Comparison of ENCODE assay signal across 11 cellular contexts in genomic region chr11:326592-326841, GRCh38. TPM values are rescaled to one million over a fixed set of nuclear protein-coding genes. Genes with fewer than 3 reads are reported as not detected.
DNase-seq lines count a peak whose midpoint lies in the region; ATAC-seq and TF ChIP-seq lines count a peak whose summit lies in the region.
"Had no signal": no experiment of that assay in that cellular context is flagged by ENCODE, and none has a peak within 500 bp of the region (broad histone marks: within the 10 kb centered on the region; RNA-seq: fewer than 3 reads in every experiment).

No MANE protein-coding gene starts in this region.

- H3K4me1 Mint-ChIP-seq in activated CD4-positive, alpha-beta T cell treated with anti-CD3 and anti-CD28 coated beads for 36 hours, result peaks cover 62% of the 10 kb centered on the region

- no peak for ATAC-seq in activated CD4-positive, alpha-beta T cell treated with anti-CD3 and anti-CD28 coated beads for 36 hours
- ATAC-seq in activated naive CD4-positive, alpha-beta T cell treated with anti-CD3 and anti-CD28 coated beads, Interleukin-2, amount 50 U/mL, for 72 hours, result peak in 1 of 2 donors; percentile 0
- no peak for ATAC-seq in lung (ENCODE audit: insufficient read depth, low FRiP score)

- no peaks in the 10 kb centered on the region for H3K36me3 Mint-ChIP-seq in activated CD4-positive, alpha-beta T cell treated with anti-CD3 and anti-CD28 coated beads for 36 hours (ENCODE audit: low read depth)
- no peaks in the 10 kb centered on the region for H3K36me3 Mint-ChIP-seq in activated naive CD4-positive, alpha-beta T cell treated with anti-CD3 and anti-CD28 coated beads, Interleukin-2, amount 50 U/mL, for 72 hours
- H3K36me3 Mint-ChIP-seq: brain had no signal

- 24 to 48% methylated on average over 6 of the region's 6 CpGs for WGBS in lung, 2 donors
- 45 to 49% methylated on average over 2 to 6 of the region's 6 CpGs for WGBS in testis, 2 donors

- POLR2A ChIA-PET in activated CD4-positive, alpha-beta T cell treated with anti-CD3 and anti-CD28 coated beads for 36 hours (lab: Charles Lee), result no interaction called here

- no peaks in the 10 kb centered on the region for H3K27me3 Mint-ChIP-seq in activated CD4-positive, alpha-beta T cell treated with anti-CD3 and anti-CD28 coated beads for 36 hours

- H3K27ac ChIP-seq in lung (ENCODE audit: low read depth in 1 of 2, low read length in 1 of 2), result peak overlapping the region; percentile 83 to 91
- H3K27ac ChIP-seq in testis, result peak overlapping the region; percentile 91 to 94

- peak overlapping the region; percentile 36 for H3K4me3 Mint-ChIP-seq in activated CD4-positive, alpha-beta T cell treated with anti-CD3 and anti-CD28 coated beads for 36 hours
- H3K4me3 Mint-ChIP-seq: brain had no signal

- TF ChIP-seq CTCF in lung (IDR thresholded peaks at IDR 0.05; ENCODE audit: control extremely low read depth, extremely low read depth), result no peak
- TF ChIP-seq CTCF in testis (IDR thresholded peaks at IDR 0.05), result no peak

- CTCF ChIA-PET in activated CD4-positive, alpha-beta T cell treated with anti-CD3 and anti-CD28 coated beads for 36 hours (lab: Charles Lee), result interaction anchor here (1.2 to 2.4 kb wide), 3 partner anchors 9 to 14 kb away, joined by 3 to 7 read pairs (median 3); no protein-coding TSS in a partner anchor

- H3K27me3 ChIP-seq in lung (ENCODE audit: control insufficient read depth, insufficient read depth) (no peaks in the 10 kb centered on the region), testis (no peaks in the 10 kb centered on the region)

- peak overlapping the region; percentile 93 for H3K27ac Mint-ChIP-seq in activated CD4-positive, alpha-beta T cell treated with anti-CD3 and anti-CD28 coated beads for 36 hours
- peak overlapping the region; percentile 94 to 99 for H3K27ac Mint-ChIP-seq in activated naive CD4-positive, alpha-beta T cell treated with anti-CD3 and anti-CD28 coated beads, Interleukin-2, amount 50 U/mL, for 72 hours

- H3K36me3 ChIP-seq in lung (ENCODE audit: control insufficient read depth in 2 of 2, insufficient read depth in 2 of 2, low read length in 2 of 2), result no peaks in the 10 kb centered on the region
- H3K36me3 ChIP-seq in testis (ENCODE audit: low read depth, missing control alignments), result no peaks in the 10 kb centered on the region

- intact Hi-C loops in activated CD4-positive, alpha-beta T cell treated with anti-CD3 and anti-CD28 coated beads for 36 hours (cut with DNase I, micrococcal nuclease), result loop anchor here in 1 of 2 experiments (2.0 kb wide), 1 partner anchor 14 kb away; no protein-coding TSS in a partner anchor
- intact Hi-C loops in testis (cut with DNase I; ENCODE audit: low total_unique reads), result no loop called here

- H3K9me3 ChIP-seq in lung (ENCODE audit: control insufficient read depth in 2 of 2, insufficient read depth in 1 of 2, low read length in 1 of 2) (no peaks in the 10 kb centered on the region), testis (no peaks in the 10 kb centered on the region)

- H3K4me1 ChIP-seq in lung (ENCODE audit: control insufficient read depth in 2 of 2, insufficient read depth in 2 of 2, low read length in 2 of 2) (peaks cover 0 to 16% of the 10 kb centered on the region in 2 donors), testis (peaks cover 67% of the 10 kb centered on the region)

- DNase-seq in activated CD4-positive, alpha-beta T cell treated with anti-CD3 and anti-CD28 coated beads for 36 hours, result no peak
- no peak for DNase-seq in activated CD4-positive, alpha-beta T cell treated with anti-CD3 and anti-CD28 coated beads for 1 hour
- DNase-seq in activated naive CD4-positive, alpha-beta T cell treated with anti-CD3 and anti-CD28 coated beads, Interleukin-2, amount 50 U/mL, for 72 hours (ENCODE audit: low spot score in 2 of 2), result no peak
- DNase-seq in lung (ENCODE audit: low spot score) (no peak), testis (no peak), HT-29 (ENCODE audit: low spot score) (no peak), NCI-H1048 (lab: John Stamatoyannopoulos, UW) (no peak), cortex of kidney (lab: John Stamatoyannopoulos, UW) (no peak)
- DNase-seq: SHP77 had no signal

- H3K9me3 Mint-ChIP-seq in activated CD4-positive, alpha-beta T cell treated with anti-CD3 and anti-CD28 coated beads for 36 hours (ENCODE audit: low read depth), result no peaks in the 10 kb centered on the region
- no peaks in the 10 kb centered on the region for H3K9me3 Mint-ChIP-seq in activated naive CD4-positive, alpha-beta T cell treated with anti-CD3 and anti-CD28 coated beads, Interleukin-2, amount 50 U/mL, for 72 hours

- TF ChIP-seq POLR2A in testis (IDR thresholded peaks at IDR 0.05), result no peak

- H3K4me3 ChIP-seq in lung (no peak overlapping the region), testis (no peak overlapping the region)

RNA-seq across cellular contexts. Expression of gene IFITM3, which starts 5.9 kb away (rescaled TPM):
- total RNA-seq in activated CD4-positive, alpha-beta T cell treated with anti-CD3 and anti-CD28 coated beads for 36 hours, result 100 to 1,000 TPM in 1 of 2 experiments, 10 to 100 TPM in 1; 77.5 to 122 TPM
- 100 to 1,000 TPM in 1 of 2 donors, 10 to 100 TPM in 1; 51.8 to 139 TPM for total RNA-seq in activated naive CD4-positive, alpha-beta T cell treated with anti-CD3 and anti-CD28 coated beads, Interleukin-2, amount 50 U/mL, for 72 hours
- 100 to 1,000 TPM; 191 to 903 TPM for total RNA-seq in lung
- 1,000 to 10,000 TPM; 1,642 to 2,585 TPM for polyA plus RNA-seq in lung
- 100 to 1,000 TPM; 256 to 459 TPM for total RNA-seq in testis
- polyA plus RNA-seq in testis (ENCODE audit: insufficient read depth, low read depth, low replicate concordance), result 717 TPM
- 10.6 and 30.1 TPM in 2 replicates for total RNA-seq in HT-29 (2014; rRNA removed; shearing (Covaris generic))

RNA-seq across cellular contexts. Expression of gene IFITM1, which starts 12.7 kb away (rescaled TPM):
- 100 to 1,000 TPM; 248 to 285 TPM for total RNA-seq in activated CD4-positive, alpha-beta T cell treated with anti-CD3 and anti-CD28 coated beads for 36 hours
- 100 to 1,000 TPM in 1 of 2 donors, 10 to 100 TPM in 1; 91.3 to 436 TPM for total RNA-seq in activated naive CD4-positive, alpha-beta T cell treated with anti-CD3 and anti-CD28 coated beads, Interleukin-2, amount 50 U/mL, for 72 hours
- total RNA-seq in lung (100 to 1,000 TPM in 1 of 2 donors, 10 to 100 TPM in 1; 53.3 to 104 TPM), testis (10 to 100 TPM; 63.1 to 93.3 TPM)
- polyA plus RNA-seq in lung (100 to 1,000 TPM; 275 to 531 TPM), testis (ENCODE audit: insufficient read depth, low read depth, low replicate concordance) (146 TPM)
- total RNA-seq in HT-29 (2014; rRNA removed; shearing (Covaris generic)), result 6.8 and 7.6 TPM in 2 replicates

RNA-seq across cellular contexts. Expression of gene IFITM2, which starts 18.9 kb away (rescaled TPM):
- 100 to 1,000 TPM; 451 to 474 TPM for total RNA-seq in activated CD4-positive, alpha-beta T cell treated with anti-CD3 and anti-CD28 coated beads for 36 hours
- 100 to 1,000 TPM; 385 to 785 TPM for total RNA-seq in activated naive CD4-positive, alpha-beta T cell treated with anti-CD3 and anti-CD28 coated beads, Interleukin-2, amount 50 U/mL, for 72 hours
- 100 to 1,000 TPM in 1 of 2 donors, 10 to 100 TPM in 1; 75.7 to 656 TPM for total RNA-seq in lung
- polyA plus RNA-seq in lung, result 1,000 to 10,000 TPM; 1,063 to 4,189 TPM
- 100 to 1,000 TPM; 119 to 169 TPM for total RNA-seq in testis
- polyA plus RNA-seq in testis (ENCODE audit: insufficient read depth, low read depth, low replicate concordance), result 283 TPM
- 31.2 and 32.3 TPM in 2 replicates for total RNA-seq in HT-29 (2014; rRNA removed; shearing (Covaris generic))

RNA-seq across cellular contexts. Expression of gene IFITM5, which starts 27.2 kb away (rescaled TPM):
- not detected for total RNA-seq in activated CD4-positive, alpha-beta T cell treated with anti-CD3 and anti-CD28 coated beads for 36 hours
- not detected for total RNA-seq in activated naive CD4-positive, alpha-beta T cell treated with anti-CD3 and anti-CD28 coated beads, Interleukin-2, amount 50 U/mL, for 72 hours
- total RNA-seq in lung (not detected), testis (not detected)
- polyA plus RNA-seq in lung (not detected), testis (ENCODE audit: insufficient read depth, low read depth, low replicate concordance) (not detected)
- total RNA-seq in HT-29 (2014; rRNA removed; shearing (Covaris generic)), result not detected in 2 replicates
- total RNA-seq: A172 had no signal

RNA-seq across cellular contexts. Expression of gene PGGHG, which starts 37.6 kb away (rescaled TPM):
- 10 to 100 TPM; 73.4 to 82.3 TPM for total RNA-seq in activated CD4-positive, alpha-beta T cell treated with anti-CD3 and anti-CD28 coated beads for 36 hours
- 100 to 1,000 TPM in 1 of 2 donors, 10 to 100 TPM in 1; 97.8 to 695 TPM for total RNA-seq in activated naive CD4-positive, alpha-beta T cell treated with anti-CD3 and anti-CD28 coated beads, Interleukin-2, amount 50 U/mL, for 72 hours
- total RNA-seq in lung (10 to 100 TPM; 21.6 to 63.3 TPM), testis (10 to 100 TPM; 26.5 to 32.5 TPM)
- polyA plus RNA-seq in lung (100 to 1,000 TPM; 112 to 145 TPM), testis (ENCODE audit: insufficient read depth, low read depth, low replicate concordance) (8.2 TPM)
- 175 and 194 TPM in 2 replicates for total RNA-seq in HT-29 (2014; rRNA removed; shearing (Covaris generic))
